In genomic region chr20:15239542-15240206, GRCh38 we compare ENCODE assay signal across 20 cellular contexts.
A peak's percentile ranks its signal among the peaks of the same experiment; 100 is the strongest.
DNase-seq lines count a peak whose midpoint lies in the region; ATAC-seq and TF ChIP-seq lines count a peak whose summit lies in the region.
"Had no signal": no experiment of that assay in that cellular context is flagged by ENCODE, and none has a peak within 500 bp of the region (broad histone marks: within the 10 kb centered on the region; RNA-seq: fewer than 3 reads in every experiment).

No MANE protein-coding gene starts in this region.

- no peak overlapping the region for H3K9ac ChIP-seq in PC-3 (ENCODE audit: low read length)
- H3K9ac ChIP-seq: BLaER1 treated with 17β-estradiol and CSF1 and Interleukin-3, amounts not matched to agents 10 nM and 100 nM had no signal

- peak; percentile 68 for ATAC-seq in PC-3
- ATAC-seq in stimulated activated effector memory CD8-positive, alpha-beta T cell treated with anti-CD3 and anti-CD28 coated beads, Interleukin-12 subunit alpha, Interleukin-12 subunit beta, amount 100 ng/mL, for 72 hours: peak; percentile 39
- ATAC-seq in stimulated activated naive CD8-positive, alpha-beta T cell treated with anti-CD3 and anti-CD28 coated beads, Interleukin-15, Interleukin-2, amounts not matched to agents 100 U/mL and 50 U/mL, for 24 hours: no peak
- ATAC-seq: GM12878, GM23338, HCT116 had no signal

- no peaks in the 10 kb centered on the region for H3F3A ChIP-seq in PC-3 (ENCODE audit: low read length, unreplicated experiment)

- H2AFZ ChIP-seq in PC-3 (ENCODE audit: low read length): no peak overlapping the region
- H2AFZ ChIP-seq: GM23338 had no signal

- H4K20me1 ChIP-seq in PC-3 (ENCODE audit: low read length): no peaks in the 10 kb centered on the region
- H4K20me1 ChIP-seq: BLaER1 treated with 17β-estradiol and CSF1 and Interleukin-3, amounts not matched to agents 10 nM and 100 nM had no signal

- peak; percentile 53 for DNase-seq in PC-3
- DNase-seq in epithelial cell of esophagus (ENCODE audit: low read depth): peak; percentile 55
- no peak for DNase-seq in stimulated activated effector memory CD8-positive, alpha-beta T cell treated with anti-CD3 and anti-CD28 coated beads, Interleukin-12 subunit alpha, Interleukin-12 subunit beta, amount 100 ng/mL, for 72 hours (ENCODE audit: low spot score in 2 of 2)
- DNase-seq in NCI-H128 (lab: John Stamatoyannopoulos, UW; ENCODE audit: unreplicated experiment): no peak
- DNase-seq in A673 (ENCODE audit: low spot score): no peak
- no peak for DNase-seq in stimulated activated naive CD8-positive, alpha-beta T cell treated with anti-CD3 and anti-CD28 coated beads, Interleukin-15, Interleukin-2, amounts not matched to agents 100 U/mL and 50 U/mL, for 24 hours
- DNase-seq: 8988T; CD4-positive, alpha-beta T cell; CD8-positive, alpha-beta memory T cell; DMS 273 treated with DMSO at 0.1 percent for 48 hours; DMS79; EL; GDM1; H9 had no signal

- no peaks in the 10 kb centered on the region for H3K9me3 ChIP-seq in PC-3 (ENCODE audit: low read length)
- H3K9me3 ChIP-seq in A673 (ENCODE audit: low read depth, low read length, poor library complexity, severe bottlenecking): no peaks in the 10 kb centered on the region
- H3K9me3 ChIP-seq: BLaER1 treated with 17β-estradiol and CSF1 and Interleukin-3, amounts not matched to agents 10 nM and 100 nM had no signal

- no peak overlapping the region for H3K27ac Mint-ChIP-seq in stimulated activated effector memory CD8-positive, alpha-beta T cell treated with anti-CD3 and anti-CD28 coated beads, Interleukin-12 subunit alpha, Interleukin-12 subunit beta, amount 100 ng/mL, for 72 hours
- H3K27ac Mint-ChIP-seq: B cell; CD14-positive monocyte; CD4-positive, alpha-beta T cell; CD8-positive, alpha-beta memory T cell; GM23338; H9 had no signal

- no peak overlapping the region for H3K4me2 ChIP-seq in PC-3 (ENCODE audit: low read length)
- H3K4me2 ChIP-seq: BLaER1 treated with 17β-estradiol and CSF1 and Interleukin-3, amounts not matched to agents 10 nM and 100 nM; GM23338 had no signal

- no peak overlapping the region for H3K4me3 ChIP-seq in PC-3 (ENCODE audit: low read length)
- no peak overlapping the region for H3K4me3 ChIP-seq in epithelial cell of esophagus (ENCODE audit: low read length)
- H3K4me3 ChIP-seq in A673 (ENCODE audit: low read depth, low read length, poor library complexity, severe bottlenecking): no peak overlapping the region
- H3K4me3 ChIP-seq: BLaER1 treated with 17β-estradiol and CSF1 and Interleukin-3, amounts not matched to agents 10 nM and 100 nM; GM12878; GM23338 had no signal

- no peaks in the 10 kb centered on the region for H3K79me2 ChIP-seq in PC-3 (ENCODE audit: low read length)

- intact Hi-C loops in PC-3 (cut with micrococcal nuclease) (loop anchor here (10.0 kb wide), 1 partner anchor 495 kb away; no protein-coding TSS in a partner anchor), A673 (cut with micrococcal nuclease; ENCODE audit: unreplicated experiment) (loop anchor here (5.0 kb wide), 1 partner anchor 902 kb away; the partner anchor contains the start of gene FLRT3)

- H3K4me3 Mint-ChIP-seq in stimulated activated effector memory CD8-positive, alpha-beta T cell treated with anti-CD3 and anti-CD28 coated beads, Interleukin-12 subunit alpha, Interleukin-12 subunit beta, amount 100 ng/mL, for 72 hours: no peak overlapping the region
- H3K4me3 Mint-ChIP-seq: B cell; CD14-positive monocyte; CD4-positive, alpha-beta T cell; CD8-positive, alpha-beta memory T cell; GM23338; H9 had no signal

- no peak overlapping the region for H3K27ac ChIP-seq in PC-3 (ENCODE audit: low read length)
- no peak overlapping the region for H3K27ac ChIP-seq in A673 (ENCODE audit: low read depth, low read length, poor library complexity, severe bottlenecking)
- H3K27ac ChIP-seq: BLaER1 treated with 17β-estradiol and CSF1 and Interleukin-3, amounts not matched to agents 10 nM and 100 nM had no signal

- H3K9me3 Mint-ChIP-seq in stimulated activated effector memory CD8-positive, alpha-beta T cell treated with anti-CD3 and anti-CD28 coated beads, Interleukin-12 subunit alpha, Interleukin-12 subunit beta, amount 100 ng/mL, for 72 hours: peaks cover 7% of the 10 kb centered on the region
- H3K9me3 Mint-ChIP-seq: CD4-positive, alpha-beta T cell; GM23338; H9 had no signal

- no peaks in the 10 kb centered on the region for H3K36me3 Mint-ChIP-seq in stimulated activated effector memory CD8-positive, alpha-beta T cell treated with anti-CD3 and anti-CD28 coated beads, Interleukin-12 subunit alpha, Interleukin-12 subunit beta, amount 100 ng/mL, for 72 hours
- H3K36me3 Mint-ChIP-seq: CD14-positive monocyte; CD8-positive, alpha-beta memory T cell had no signal

- CTCF ChIA-PET in PC-3 (lab: Charles Lee): interaction anchor here (0.6 kb wide), 1 partner anchor 414 kb away, joined by 6 read pairs; no protein-coding TSS in a partner anchor
- CTCF ChIA-PET in A673 (lab: Charles Lee): no interaction called here

- H3K27me3 ChIP-seq in PC-3 (ENCODE audit: low read length): no peaks in the 10 kb centered on the region
- no peaks in the 10 kb centered on the region for H3K27me3 ChIP-seq in A673 (replicated peaks; ENCODE audit: insufficient read depth, low read depth, low read length, poor library complexity)
- H3K27me3 ChIP-seq: BLaER1 treated with 17β-estradiol and CSF1 and Interleukin-3, amounts not matched to agents 10 nM and 100 nM had no signal

- BruUV-seq in PC-3 (replicated peaks; lab: Mats Ljungman, UMichigan) (no TSS peak), A673 (replicated peaks; lab: Mats Ljungman, UMichigan) (no TSS peak)

- TF ChIP-seq CTCF in PC-3 (conservative IDR thresholded peaks at IDR 0.05; ENCODE audit: low read depth, low read length) (no peak), epithelial cell of esophagus (IDR thresholded peaks at IDR 0.05; ENCODE audit: insufficient read depth, low read depth, low read length, missing control alignments) (no peak), A673 (conservative IDR thresholded peaks at IDR 0.05; ENCODE audit: low read depth, low read length) (no peak)

- H3K4me1 Mint-ChIP-seq in stimulated activated effector memory CD8-positive, alpha-beta T cell treated with anti-CD3 and anti-CD28 coated beads, Interleukin-12 subunit alpha, Interleukin-12 subunit beta, amount 100 ng/mL, for 72 hours: no peaks in the 10 kb centered on the region
- H3K4me1 Mint-ChIP-seq: CD8-positive, alpha-beta memory T cell; GM23338 had no signal

- no peaks in the 10 kb centered on the region for H3K9me2 ChIP-seq in PC-3 (replicated peaks; ENCODE audit: low read length)

- H3K4me1 ChIP-seq in PC-3 (ENCODE audit: insufficient read depth, low read length) (no peaks in the 10 kb centered on the region), A673 (ENCODE audit: insufficient read depth, low read length, poor library complexity, severe bottlenecking) (no peaks in the 10 kb centered on the region)

- H3K36me3 ChIP-seq in PC-3 (ENCODE audit: low read depth, low read length) (no peaks in the 10 kb centered on the region), A673 (ENCODE audit: insufficient read depth, low read length, poor library complexity, severe bottlenecking) (no peaks in the 10 kb centered on the region)
- H3K36me3 ChIP-seq: BLaER1 treated with 17β-estradiol and CSF1 and Interleukin-3, amounts not matched to agents 10 nM and 100 nM had no signal

- POLR2A ChIA-PET in PC-3 (lab: Charles Lee; ENCODE audit: unreplicated experiment) (interaction anchor here (0.6 kb wide), 1 partner anchor 417 kb away, joined by 6 read pairs; no protein-coding TSS in a partner anchor), A673 (lab: Charles Lee; ENCODE audit: low non-redundant PET) (no interaction called here)

Comparison
In these comparisons a context has a peak if more than half of its experiments do, and no peak if none do; other contexts are left out.
1. DNase-seq: peak in PC-3 (single experiment) and epithelial cell of esophagus (single experiment); none in stimulated activated effector memory CD8-positive, alpha-beta T cell treated with anti-CD3 and anti-CD28 coated beads, Interleukin-12 subunit alpha, Interleukin-12 subunit beta, amount 100 ng/mL, for 72 hours (0 of 2), NCI-H128 (single experiment), A673 (single experiment) and stimulated activated naive CD8-positive, alpha-beta T cell treated with anti-CD3 and anti-CD28 coated beads, Interleukin-15, Interleukin-2, amounts not matched to agents 100 U/mL and 50 U/mL, for 24 hours (single experiment).